14 cellular contexts compared by ENCODE assay signal in the genomic region with DNA sequence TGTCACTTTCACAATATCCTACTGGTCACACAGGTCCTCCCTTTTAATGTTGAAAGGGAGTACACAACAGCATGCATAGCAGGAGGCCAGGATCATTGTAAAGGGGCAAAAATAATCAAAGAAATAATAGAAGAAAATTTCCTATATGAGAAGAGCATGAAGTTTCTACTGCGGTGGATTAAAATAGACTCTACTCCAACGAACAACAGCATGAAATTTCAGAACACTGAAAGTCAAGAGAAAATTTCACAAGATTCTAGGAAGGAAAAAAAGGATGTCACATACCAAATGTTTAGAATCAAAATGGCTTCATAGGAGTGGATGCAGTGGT.
DNase-seq lines count a peak whose midpoint lies in the region; ATAC-seq and TF ChIP-seq lines count a peak whose summit lies in the region.
"Had no signal": no experiment of that assay in that cellular context is flagged by ENCODE, and none has a peak within 500 bp of the region (broad histone marks: within the 10 kb centered on the region; RNA-seq: fewer than 3 reads in every experiment).

No MANE protein-coding gene starts in this region.

- BruUV-seq in MCF 10A (replicated peaks; lab: Mats Ljungman, UMichigan), result no TSS peak

- peaks cover 14% of the 10 kb centered on the region for H3K4me1 Mint-ChIP-seq in MCF 10A (ENCODE audit: insufficient read depth, unreplicated experiment)
- peaks cover 8% of the 10 kb centered on the region for H3K4me1 Mint-ChIP-seq in type B pancreatic cell (ENCODE audit: unreplicated experiment)

- H3K27me3 ChIP-seq in breast epithelium, result no peaks in the 10 kb centered on the region
- H3K27me3 ChIP-seq in adrenal gland, result no peaks in the 10 kb centered on the region
- H3K27me3 ChIP-seq in right lobe of liver, result no peaks in the 10 kb centered on the region

- H3K27me3 Mint-ChIP-seq in MCF 10A (ENCODE audit: insufficient read depth, unreplicated experiment), result no peaks in the 10 kb centered on the region
- peaks cover 5% of the 10 kb centered on the region for H3K27me3 Mint-ChIP-seq in type B pancreatic cell

- H3K4me3 Mint-ChIP-seq in MCF 10A (ENCODE audit: unreplicated experiment) (no peak overlapping the region), type B pancreatic cell (no peak overlapping the region)

- no peaks in the 10 kb centered on the region for H3K36me3 Mint-ChIP-seq in MCF 10A (ENCODE audit: insufficient read depth, unreplicated experiment)
- no peaks in the 10 kb centered on the region for H3K36me3 Mint-ChIP-seq in type B pancreatic cell

- H3K27ac Mint-ChIP-seq in MCF 10A (ENCODE audit: low read depth, unreplicated experiment) (peak overlapping the region; percentile 90), type B pancreatic cell (peak overlapping the region; percentile 62)
- H3K27ac Mint-ChIP-seq: effector memory CD8-positive, alpha-beta T cell had no signal

- TF ChIP-seq POLR2A in breast epithelium (IDR thresholded peaks at IDR 0.05) (no peak), adrenal gland (IDR thresholded peaks at IDR 0.05) (no peak), right lobe of liver (IDR thresholded peaks at IDR 0.05) (no peak)

- POLR2A ChIA-PET in MCF 10A (lab: Yijun Ruan, JAX), result interaction anchor here (0.7 to 1.7 kb wide), 5 partner anchors 18 to 127 kb away, joined by 3 to 9 read pairs (median 5); no protein-coding TSS in a partner anchor

- H3K27ac ChIP-seq in breast epithelium (no peak overlapping the region), adrenal gland (peak overlapping the region in 3 of 5 donors; percentile 51 to 65 (median 56)), right lobe of liver (peak overlapping the region; percentile 8 to 27 (median 22))

- H3K9me3 Mint-ChIP-seq in MCF 10A (ENCODE audit: unreplicated experiment) (no peaks in the 10 kb centered on the region), type B pancreatic cell (no peaks in the 10 kb centered on the region)
- H3K9me3 Mint-ChIP-seq: effector memory CD8-positive, alpha-beta T cell had no signal

- TF ChIP-seq CTCF in MCF 10A (IDR thresholded peaks at IDR 0.05; ENCODE audit: unreplicated experiment) (no peak), breast epithelium (IDR thresholded peaks at IDR 0.05) (no peak), adrenal gland (IDR thresholded peaks at IDR 0.05) (no peak), right lobe of liver (IDR thresholded peaks at IDR 0.05) (no peak), type B pancreatic cell (conservative IDR thresholded peaks at IDR 0.05) (no peak)

- no peak for DNase-seq in MCF 10A (ENCODE audit: unreplicated experiment)
- DNase-seq in breast epithelium (ENCODE audit: low spot score in 2 of 2), result no peak
- DNase-seq in adrenal gland, result no peak
- DNase-seq in right lobe of liver, result no peak
- DNase-seq in type B pancreatic cell (ENCODE audit: extremely low spot score, unreplicated experiment), result no peak
- DNase-seq in NCI-H2171 (lab: John Stamatoyannopoulos, UW), result no peak
- no peak for DNase-seq in midbrain (lab: John Stamatoyannopoulos, UW)
- no peak for DNase-seq in HuH-7 (ENCODE audit: low spot score)
- DNase-seq: COR-L47; effector memory CD8-positive, alpha-beta T cell; GF-D8; naive thymus-derived CD4-positive, alpha-beta T cell; NCI-H1105; NCI-H446 had no signal

- WGBS in adrenal gland, 4 donors, result 58 to 90% (median 85%) methylated on average over 2 of the region's 2 CpGs
- 74% methylated on average over 2 of the region's 2 CpGs for WGBS in right lobe of liver (ENCODE audit: insufficient coverage, low coverage, low lambda C conversion rate, missing lambda C conversion rate)

- H3K4me1 ChIP-seq in breast epithelium, result no peaks in the 10 kb centered on the region
- H3K4me1 ChIP-seq in adrenal gland (replicated peaks in 1 of 2), result peaks cover 0 to 4% of the 10 kb centered on the region in 2 donors
- peaks cover 0 to 17% (median 4%) of the 10 kb centered on the region in 4 donors for H3K4me1 ChIP-seq in right lobe of liver

- no peaks in the 10 kb centered on the region for H3K9me3 ChIP-seq in breast epithelium
- H3K9me3 ChIP-seq in adrenal gland (replicated peaks in 1 of 3), result no peaks in the 10 kb centered on the region
- no peaks in the 10 kb centered on the region for H3K9me3 ChIP-seq in right lobe of liver

- intact Hi-C loops in MCF 10A (cut with micrococcal nuclease), result loop anchor here (5.0 kb wide), 1 partner anchor 72 kb away; a partner anchor contains a TSS
- intact Hi-C loops in breast epithelium (cut with DNase I; ENCODE audit: low total_unique reads), result no loop called here
- intact Hi-C loops in adrenal gland (cut with DNase I), result no loop called here
- intact Hi-C loops in right lobe of liver (cut with DNase I), result no loop called here

- no peak for ATAC-seq in right lobe of liver

- CTCF ChIA-PET in MCF 10A (lab: Yijun Ruan, JAX), result interaction anchor here (1.0 kb wide), 1 partner anchor 57 kb away, joined by 3 read pairs; no protein-coding TSS in a partner anchor

- H3K4me3 ChIP-seq in breast epithelium (no peak overlapping the region), adrenal gland (no peak overlapping the region), right lobe of liver (no peak overlapping the region)

- H3K36me3 ChIP-seq in breast epithelium (no peaks in the 10 kb centered on the region), adrenal gland (replicated peaks in 1 of 2) (no peaks in the 10 kb centered on the region), right lobe of liver (no peaks in the 10 kb centered on the region)

Comparison
In these comparisons a context has a peak if more than half of its experiments do, and no peak if none do; other contexts are left out.
1. H3K27ac ChIP-seq: peak in adrenal gland (3 of 5) and right lobe of liver (3 of 3); none in breast epithelium (0 of 2).